ENCODE assay signal across 3 cellular contexts in genomic region chr20:62956387-62957135, GRCh38.
TF ChIP-seq lines count a peak whose summit lies in the region.

No MANE protein-coding gene starts in this region.

TF ChIP-seq in SK-N-SH, 30 proteins besides CTCF, POLR2A, EP300 and RAD21:
- no peak for TF ChIP-seq NRF1 (IDR thresholded peaks at IDR 0.05; ENCODE audit: low read depth, low read length)
- TF ChIP-seq TEAD4 (IDR thresholded peaks at IDR 0.05; ENCODE audit: borderline replicate concordance, insufficient read depth): no peak
- no peak for TF ChIP-seq JUND (IDR thresholded peaks at IDR 0.05)
- TF ChIP-seq YY1 (IDR thresholded peaks at IDR 0.05; ENCODE audit: low read depth): no peak
- no peak for TF ChIP-seq MAX (IDR thresholded peaks at IDR 0.05; ENCODE audit: low read depth)
- no peak for TF ChIP-seq MEF2A (IDR thresholded peaks at IDR 0.05; ENCODE audit: borderline replicate concordance, low read depth)
- no peak for TF ChIP-seq ZBTB33 (IDR thresholded peaks at IDR 0.05; ENCODE audit: borderline replicate concordance, low read depth)
- TF ChIP-seq RXRA (IDR thresholded peaks at IDR 0.05; ENCODE audit: borderline replicate concordance, low read depth): no peak
- TF ChIP-seq SIN3A (IDR thresholded peaks at IDR 0.05; ENCODE audit: borderline replicate concordance, low read depth, low read length): no peak

TF ChIP-seq in SK-N-SH treated with all-trans-retinoic acid at 6 μM for 48 hours, 23 proteins besides CTCF, POLR2A, EP300 and RAD21:
- TF ChIP-seq ARNTL (CRISPR knock-in tag; IDR thresholded peaks at IDR 0.05; ENCODE audit: borderline replicate concordance, low read depth) (no peak), SNAI2 (CRISPR knock-in tag; IDR thresholded peaks at IDR 0.05) (no peak), ESRRG (CRISPR knock-in tag; IDR thresholded peaks at IDR 0.05) (no peak), ZNF565 (CRISPR knock-in tag; conservative IDR thresholded peaks at IDR 0.05; ENCODE audit: low read depth) (no peak), PPARA (CRISPR knock-in tag; IDR thresholded peaks at IDR 0.05; ENCODE audit: borderline replicate concordance) (no peak), BACH2 (CRISPR knock-in tag; IDR thresholded peaks at IDR 0.05; ENCODE audit: borderline replicate concordance) (no peak), ZC3H10 (CRISPR knock-in tag; IDR thresholded peaks at IDR 0.05) (no peak), RARB (CRISPR knock-in tag; IDR thresholded peaks at IDR 0.05) (no peak), ZFP3 (CRISPR knock-in tag; IDR thresholded peaks at IDR 0.05) (no peak), TCF4 (CRISPR knock-in tag; IDR thresholded peaks at IDR 0.05; ENCODE audit: borderline replicate concordance) (no peak), ZNF8 (CRISPR knock-in tag; IDR thresholded peaks at IDR 0.05) (no peak), TOX (CRISPR knock-in tag; IDR thresholded peaks at IDR 0.05; ENCODE audit: borderline replicate concordance) (no peak)
- TF ChIP-seq, protein P1, sequence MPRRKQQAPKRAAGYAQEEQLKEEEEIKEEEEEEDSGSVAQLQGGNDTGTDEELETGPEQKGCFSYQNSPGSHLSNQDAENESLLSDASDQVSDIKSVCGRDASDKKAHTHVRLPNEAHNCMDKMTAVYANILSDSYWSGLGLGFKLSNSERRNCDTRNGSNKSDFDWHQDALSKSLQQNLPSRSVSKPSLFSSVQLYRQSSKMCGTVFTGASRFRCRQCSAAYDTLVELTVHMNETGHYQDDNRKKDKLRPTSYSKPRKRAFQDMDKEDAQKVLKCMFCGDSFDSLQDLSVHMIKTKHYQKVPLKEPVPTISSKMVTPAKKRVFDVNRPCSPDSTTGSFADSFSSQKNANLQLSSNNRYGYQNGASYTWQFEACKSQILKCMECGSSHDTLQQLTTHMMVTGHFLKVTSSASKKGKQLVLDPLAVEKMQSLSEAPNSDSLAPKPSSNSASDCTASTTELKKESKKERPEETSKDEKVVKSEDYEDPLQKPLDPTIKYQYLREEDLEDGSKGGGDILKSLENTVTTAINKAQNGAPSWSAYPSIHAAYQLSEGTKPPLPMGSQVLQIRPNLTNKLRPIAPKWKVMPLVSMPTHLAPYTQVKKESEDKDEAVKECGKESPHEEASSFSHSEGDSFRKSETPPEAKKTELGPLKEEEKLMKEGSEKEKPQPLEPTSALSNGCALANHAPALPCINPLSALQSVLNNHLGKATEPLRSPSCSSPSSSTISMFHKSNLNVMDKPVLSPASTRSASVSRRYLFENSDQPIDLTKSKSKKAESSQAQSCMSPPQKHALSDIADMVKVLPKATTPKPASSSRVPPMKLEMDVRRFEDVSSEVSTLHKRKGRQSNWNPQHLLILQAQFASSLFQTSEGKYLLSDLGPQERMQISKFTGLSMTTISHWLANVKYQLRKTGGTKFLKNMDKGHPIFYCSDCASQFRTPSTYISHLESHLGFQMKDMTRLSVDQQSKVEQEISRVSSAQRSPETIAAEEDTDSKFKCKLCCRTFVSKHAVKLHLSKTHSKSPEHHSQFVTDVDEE (CRISPR knock-in tag; IDR thresholded peaks at IDR 0.05): no peak
- TF ChIP-seq, protein P2, sequence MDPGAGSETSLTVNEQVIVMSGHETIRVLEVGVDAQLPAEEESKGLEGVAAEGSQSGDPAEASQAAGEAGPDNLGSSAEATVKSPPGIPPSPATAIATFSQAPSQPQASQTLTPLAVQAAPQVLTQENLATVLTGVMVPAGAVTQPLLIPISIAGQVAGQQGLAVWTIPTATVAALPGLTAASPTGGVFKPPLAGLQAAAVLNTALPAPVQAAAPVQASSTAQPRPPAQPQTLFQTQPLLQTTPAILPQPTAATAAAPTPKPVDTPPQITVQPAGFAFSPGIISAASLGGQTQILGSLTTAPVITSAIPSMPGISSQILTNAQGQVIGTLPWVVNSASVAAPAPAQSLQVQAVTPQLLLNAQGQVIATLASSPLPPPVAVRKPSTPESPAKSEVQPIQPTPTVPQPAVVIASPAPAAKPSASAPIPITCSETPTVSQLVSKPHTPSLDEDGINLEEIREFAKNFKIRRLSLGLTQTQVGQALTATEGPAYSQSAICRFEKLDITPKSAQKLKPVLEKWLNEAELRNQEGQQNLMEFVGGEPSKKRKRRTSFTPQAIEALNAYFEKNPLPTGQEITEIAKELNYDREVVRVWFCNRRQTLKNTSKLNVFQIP (CRISPR knock-in tag; IDR thresholded peaks at IDR 0.05; ENCODE audit: borderline replicate concordance, low read depth): no peak
- TF ChIP-seq, protein P3, sequence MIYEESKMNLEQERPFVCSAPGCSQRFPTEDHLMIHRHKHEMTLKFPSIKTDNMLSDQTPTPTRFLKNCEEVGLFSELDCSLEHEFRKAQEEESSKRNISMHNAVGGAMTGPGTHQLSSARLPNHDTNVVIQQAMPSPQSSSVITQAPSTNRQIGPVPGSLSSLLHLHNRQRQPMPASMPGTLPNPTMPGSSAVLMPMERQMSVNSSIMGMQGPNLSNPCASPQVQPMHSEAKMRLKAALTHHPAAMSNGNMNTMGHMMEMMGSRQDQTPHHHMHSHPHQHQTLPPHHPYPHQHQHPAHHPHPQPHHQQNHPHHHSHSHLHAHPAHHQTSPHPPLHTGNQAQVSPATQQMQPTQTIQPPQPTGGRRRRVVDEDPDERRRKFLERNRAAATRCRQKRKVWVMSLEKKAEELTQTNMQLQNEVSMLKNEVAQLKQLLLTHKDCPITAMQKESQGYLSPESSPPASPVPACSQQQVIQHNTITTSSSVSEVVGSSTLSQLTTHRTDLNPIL (CRISPR knock-in tag; IDR thresholded peaks at IDR 0.05; ENCODE audit: low read depth): no peak
TF ChIP-seq in SK-N-SH treated with all-trans-retinoic acid at 6 μM for 48 hours: peak in this region for 0.

TF ChIP-seq in HepG2, 621 proteins besides CTCF, POLR2A, EP300 and RAD21 (continues in another document):
- TF ChIP-seq RBM22 (optimal IDR thresholded peaks at IDR 0.05; ENCODE audit: low read length): no peak
- TF ChIP-seq HES4 (CRISPR knock-in tag; IDR thresholded peaks at IDR 0.05; ENCODE audit: borderline replicate concordance): peak; percentile 28; the same call in 1 of the 2 replicates
- no peak for TF ChIP-seq FIP1L1 (IDR thresholded peaks at IDR 0.05; ENCODE audit: borderline replicate concordance, insufficient read depth, low read depth, low read length)
- TF ChIP-seq ZNF460 (CRISPR knock-in tag; IDR thresholded peaks at IDR 0.05; ENCODE audit: borderline replicate concordance): no peak
- TF ChIP-seq NFYB (CRISPR knock-in tag; IDR thresholded peaks at IDR 0.05): no peak
- TF ChIP-seq TRIM24 (CRISPR knock-in tag; IDR thresholded peaks at IDR 0.05): no peak
- TF ChIP-seq AGO2 (optimal IDR thresholded peaks at IDR 0.05; ENCODE audit: low read depth, low read length): peak; percentile 12
- TF ChIP-seq, protein P4, sequence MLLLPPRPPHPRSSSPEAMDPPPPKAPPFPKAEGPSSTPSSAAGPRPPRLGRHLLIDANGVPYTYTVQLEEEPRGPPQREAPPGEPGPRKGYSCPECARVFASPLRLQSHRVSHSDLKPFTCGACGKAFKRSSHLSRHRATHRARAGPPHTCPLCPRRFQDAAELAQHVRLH (CRISPR knock-in tag; IDR thresholded peaks at IDR 0.05; ENCODE audit: borderline replicate concordance, low read depth): no peak
- TF ChIP-seq ETV6 (CRISPR knock-in tag; conservative IDR thresholded peaks at IDR 0.05): no peak
- no peak for TF ChIP-seq ZSCAN20 (CRISPR knock-in tag; IDR thresholded peaks at IDR 0.05; ENCODE audit: borderline replicate concordance)
- TF ChIP-seq IRF9 (CRISPR knock-in tag; IDR thresholded peaks at IDR 0.05; ENCODE audit: borderline replicate concordance): no peak
- no peak for TF ChIP-seq ZNF703 (CRISPR knock-in tag; IDR thresholded peaks at IDR 0.05; ENCODE audit: borderline replicate concordance)
- no peak for TF ChIP-seq ZNF160 (CRISPR knock-in tag; IDR thresholded peaks at IDR 0.05)
- no peak for TF ChIP-seq POGZ (CRISPR knock-in tag; IDR thresholded peaks at IDR 0.05)
- no peak for TF ChIP-seq ZNF430 (CRISPR knock-in tag; IDR thresholded peaks at IDR 0.05)
- TF ChIP-seq, protein P5, sequence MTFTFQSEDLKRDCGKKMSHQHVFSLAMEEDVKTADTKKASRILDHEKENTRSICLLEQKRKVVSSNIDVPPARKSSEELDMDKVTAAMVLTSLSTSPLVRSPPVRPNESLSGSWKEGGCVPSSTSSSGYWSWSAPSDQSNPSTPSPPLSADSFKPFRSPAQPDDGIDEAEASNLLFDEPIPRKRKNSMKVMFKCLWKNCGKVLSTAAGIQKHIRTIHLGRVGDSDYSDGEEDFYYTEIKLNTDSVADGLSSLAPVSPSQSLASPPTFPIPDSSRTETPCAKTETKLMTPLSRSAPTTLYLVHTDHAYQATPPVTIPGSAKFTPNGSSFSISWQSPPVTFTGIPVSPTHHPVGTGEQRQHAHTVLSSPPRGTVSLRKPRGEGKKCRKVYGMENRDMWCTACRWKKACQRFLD (CRISPR knock-in tag; IDR thresholded peaks at IDR 0.05; ENCODE audit: borderline replicate concordance): 0 out of 2 replicates have a peak, but pooled peaks have one; percentile 4
- TF ChIP-seq SAFB2 (CRISPR knock-in tag; IDR thresholded peaks at IDR 0.05; ENCODE audit: borderline replicate concordance, low read depth): no peak
- TF ChIP-seq THAP8 (CRISPR knock-in tag; IDR thresholded peaks at IDR 0.05; ENCODE audit: borderline replicate concordance): 0 out of 2 replicates have a peak, but pooled peaks have one; percentile 1
- TF ChIP-seq HIC2 (CRISPR knock-in tag; IDR thresholded peaks at IDR 0.05; ENCODE audit: low read depth): no peak
- no peak for TF ChIP-seq ZNF44 (CRISPR knock-in tag; IDR thresholded peaks at IDR 0.05)
- no peak for TF ChIP-seq ZSCAN25 (CRISPR knock-in tag; IDR thresholded peaks at IDR 0.05)
- no peak for TF ChIP-seq NCOR1 (IDR thresholded peaks at IDR 0.05; ENCODE audit: borderline replicate concordance, low read length)
- no peak for TF ChIP-seq ARNT (IDR thresholded peaks at IDR 0.05)
- TF ChIP-seq SP2 (CRISPR knock-in tag; IDR thresholded peaks at IDR 0.05): no peak
- no peak for TF ChIP-seq MAX (IDR thresholded peaks at IDR 0.05)
- TF ChIP-seq IRF1 (CRISPR knock-in tag; IDR thresholded peaks at IDR 0.05; ENCODE audit: low read depth): no peak
- peak; percentile 39; the same call in 1 of the 2 replicates for TF ChIP-seq ZNF790 (CRISPR knock-in tag; IDR thresholded peaks at IDR 0.05; ENCODE audit: borderline replicate concordance)
- TF ChIP-seq, protein P6, sequence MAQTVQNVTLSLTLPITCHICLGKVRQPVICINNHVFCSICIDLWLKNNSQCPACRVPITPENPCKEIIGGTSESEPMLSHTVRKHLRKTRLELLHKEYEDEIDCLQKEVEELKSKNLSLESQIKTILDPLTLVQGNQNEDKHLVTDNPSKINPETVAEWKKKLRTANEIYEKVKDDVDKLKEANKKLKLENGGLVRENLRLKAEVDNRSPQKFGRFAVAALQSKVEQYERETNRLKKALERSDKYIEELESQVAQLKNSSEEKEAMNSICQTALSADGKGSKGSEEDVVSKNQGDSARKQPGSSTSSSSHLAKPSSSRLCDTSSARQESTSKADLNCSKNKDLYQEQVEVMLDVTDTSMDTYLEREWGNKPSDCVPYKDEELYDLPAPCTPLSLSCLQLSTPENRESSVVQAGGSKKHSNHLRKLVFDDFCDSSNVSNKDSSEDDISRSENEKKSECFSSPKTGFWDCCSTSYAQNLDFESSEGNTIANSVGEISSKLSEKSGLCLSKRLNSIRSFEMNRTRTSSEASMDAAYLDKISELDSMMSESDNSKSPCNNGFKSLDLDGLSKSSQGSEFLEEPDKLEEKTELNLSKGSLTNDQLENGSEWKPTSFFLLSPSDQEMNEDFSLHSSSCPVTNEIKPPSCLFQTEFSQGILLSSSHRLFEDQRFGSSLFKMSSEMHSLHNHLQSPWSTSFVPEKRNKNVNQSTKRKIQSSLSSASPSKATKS (CRISPR knock-in tag; IDR thresholded peaks at IDR 0.05): no peak
- TF ChIP-seq ZNF124 (CRISPR knock-in tag; IDR thresholded peaks at IDR 0.05): no peak
- no peak for TF ChIP-seq PCBP2 (optimal IDR thresholded peaks at IDR 0.05; ENCODE audit: low read depth, low read length, poor library complexity, severe bottlenecking)
- TF ChIP-seq NFRKB (IDR thresholded peaks at IDR 0.05): no peak
- TF ChIP-seq E2F1 (CRISPR knock-in tag; IDR thresholded peaks at IDR 0.05): no peak
- no peak for TF ChIP-seq CENPX (CRISPR knock-in tag; IDR thresholded peaks at IDR 0.05)
- TF ChIP-seq LCORL (IDR thresholded peaks at IDR 0.05): no peak
- no peak for TF ChIP-seq LCORL (CRISPR knock-in tag; IDR thresholded peaks at IDR 0.05)
